Comparison of ENCODE assay signal across 21 cellular contexts in the genomic region with DNA sequence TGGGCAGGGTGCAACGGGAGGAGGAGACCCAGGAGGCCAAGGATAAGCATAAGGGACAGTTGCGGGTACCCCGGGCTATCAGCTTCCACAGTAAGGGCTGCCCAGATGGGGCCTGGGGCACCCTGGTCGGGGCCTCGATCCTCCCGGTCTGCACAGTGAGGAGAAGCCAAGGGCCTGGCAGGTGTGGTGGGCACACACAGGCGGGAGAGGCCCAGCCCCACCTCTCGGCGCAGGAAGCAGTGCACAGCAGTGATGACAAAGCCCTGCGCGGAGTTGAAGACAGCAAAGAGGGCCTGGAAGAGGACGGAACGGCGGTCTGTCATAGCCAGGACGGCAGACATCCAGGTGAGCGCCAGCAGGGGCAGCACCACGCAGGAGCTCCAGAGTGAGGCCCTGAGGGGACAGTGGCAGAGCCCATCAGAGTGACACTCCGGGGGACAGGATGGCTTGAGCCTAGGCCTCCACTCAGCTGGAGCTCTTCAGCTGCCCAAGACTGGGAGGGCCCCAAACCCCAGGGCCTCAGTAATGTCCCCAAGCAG. TPM values are rescaled to one million over a fixed set of nuclear protein-coding genes. Genes with fewer than 3 reads are reported as not detected.
DNase-seq lines count a peak whose midpoint lies in the region; ATAC-seq and TF ChIP-seq lines count a peak whose summit lies in the region.
"Had no signal": no experiment of that assay in that cellular context is flagged by ENCODE, and none has a peak within 500 bp of the region (broad histone marks: within the 10 kb centered on the region; RNA-seq: fewer than 3 reads in every experiment).

No MANE protein-coding gene starts in this region.

- H3K27ac ChIP-seq in right cardiac atrium (ENCODE audit: low read length) (no peak overlapping the region), heart right ventricle (no peak overlapping the region), dorsolateral prefrontal cortex (peak overlapping the region in 46 of 59 donors; percentile 4 to 89 (median 56)), temporal lobe (ENCODE audit: low read depth, low read length) (peak overlapping the region; percentile 61), brain microvascular endothelial cell (no peak overlapping the region)
- H3K27ac ChIP-seq: C4-2B had no signal

- TF ChIP-seq CTCF in heart right ventricle (IDR thresholded peaks at IDR 0.05) (no peak), dorsolateral prefrontal cortex (IDR thresholded peaks at IDR 0.05 in 54 of 56, conservative IDR thresholded peaks at IDR 0.05 in 2 of 56; ENCODE audit: low read depth in 1 of 56, partially characterized antibody in 56 of 56) (no peak), brain microvascular endothelial cell (IDR thresholded peaks at IDR 0.05; ENCODE audit: low read depth, low read length, missing control alignments) (no peak)

- H3K27me3 ChIP-seq in right cardiac atrium (ENCODE audit: control insufficient read depth, insufficient read depth) = no peaks in the 10 kb centered on the region
- H3K27me3 ChIP-seq in heart right ventricle = no peaks in the 10 kb centered on the region
- H3K27me3 ChIP-seq in dorsolateral prefrontal cortex = no peaks in the 10 kb centered on the region
- no peaks in the 10 kb centered on the region for H3K27me3 ChIP-seq in brain microvascular endothelial cell (replicated peaks)

- WGBS in right cardiac atrium = 89% methylated on average over 18 of the region's 18 CpGs
- 88 to 92% methylated on average over 18 of the region's 18 CpGs for WGBS in heart right ventricle, 2 donors

- intact Hi-C loops in right cardiac atrium (cut with DNase I) = no loop called here
- intact Hi-C loops in heart right ventricle (cut with DNase I) = no loop called here
- intact Hi-C loops in dorsolateral prefrontal cortex (cut with DNase I) = no loop called here

- H3K36me3 Mint-ChIP-seq in activated T-helper 17 cell treated with anti-CD3 and anti-CD28 coated beads, Interleukin-2, amount 50 U/mL, for 72 hours (ENCODE audit: low read depth) = no peaks in the 10 kb centered on the region
- H3K36me3 Mint-ChIP-seq: CD8-positive, alpha-beta memory T cell had no signal

- H3K4me1 Mint-ChIP-seq in activated T-helper 17 cell treated with anti-CD3 and anti-CD28 coated beads, Interleukin-2, amount 50 U/mL, for 72 hours = peaks cover 8% of the 10 kb centered on the region

- peak overlapping the region; percentile 39 for H3K27ac Mint-ChIP-seq in activated T-helper 17 cell treated with anti-CD3 and anti-CD28 coated beads, Interleukin-2, amount 50 U/mL, for 72 hours

- no peaks in the 10 kb centered on the region for H3K36me3 ChIP-seq in heart right ventricle
- no peaks in the 10 kb centered on the region for H3K36me3 ChIP-seq in brain microvascular endothelial cell (replicated peaks)

- no peak for ATAC-seq in right cardiac atrium
- no peak for ATAC-seq in heart right ventricle
- ATAC-seq in activated T-helper 17 cell treated with anti-CD3 and anti-CD28 coated beads, Interleukin-2, amount 50 U/mL, for 72 hours (replicated peaks) = no peak

- no peaks in the 10 kb centered on the region for H3K9me3 Mint-ChIP-seq in activated T-helper 17 cell treated with anti-CD3 and anti-CD28 coated beads, Interleukin-2, amount 50 U/mL, for 72 hours
- H3K9me3 Mint-ChIP-seq: CD8-positive, alpha-beta memory T cell had no signal

- H3K27me3 Mint-ChIP-seq in activated T-helper 17 cell treated with anti-CD3 and anti-CD28 coated beads, Interleukin-2, amount 50 U/mL, for 72 hours = no peaks in the 10 kb centered on the region

- H3K4me3 ChIP-seq in right cardiac atrium (ENCODE audit: low read length) = no peak overlapping the region
- H3K4me3 ChIP-seq in heart right ventricle = no peak overlapping the region
- H3K4me3 ChIP-seq in dorsolateral prefrontal cortex = no peak overlapping the region
- no peak overlapping the region for H3K4me3 ChIP-seq in brain microvascular endothelial cell (ENCODE audit: low read depth, low read length)

- H3K4me1 ChIP-seq in right cardiac atrium (ENCODE audit: control insufficient read depth, insufficient read depth, low read length) (no peaks in the 10 kb centered on the region), heart right ventricle (no peaks in the 10 kb centered on the region)

- H3K9me3 ChIP-seq in right cardiac atrium (ENCODE audit: control insufficient read depth, low read length) = no peaks in the 10 kb centered on the region
- no peaks in the 10 kb centered on the region for H3K9me3 ChIP-seq in heart right ventricle

- H3K4me3 Mint-ChIP-seq in activated T-helper 17 cell treated with anti-CD3 and anti-CD28 coated beads, Interleukin-2, amount 50 U/mL, for 72 hours = no peak overlapping the region
- H3K4me3 Mint-ChIP-seq: CD8-positive, alpha-beta memory T cell had no signal

- in situ Hi-C loops in brain microvascular endothelial cell (cut with HindIII; ENCODE audit: low pct_ligation_motif_present, low sequenced_read_pairs) = no loop called here

- DNase-seq in right cardiac atrium (peak in 2 of 3 donors; percentile 32 to 37), heart right ventricle (no peak), dorsolateral prefrontal cortex (no peak), NCI-H526 (lab: John Stamatoyannopoulos, UW) (no peak), brain microvascular endothelial cell (no peak), cerebellar nuclear complex (lab: John Stamatoyannopoulos, UW) (no peak)
- DNase-seq: 8988T; Calu3; CD8-positive, alpha-beta memory T cell; DMS153; GOT3; MM.1S; NCI-H1092; NCI-H1436; NCI-H1930; NCI-H510A treated with DMSO at 0.1 percent for 48 hours; NCI-H774; Right ventricle myocardium superior had no signal

RNA-seq across cellular contexts. Expression of gene COL16A1, which starts 29.0 kb away (rescaled TPM):
- total RNA-seq in right cardiac atrium = 10 to 100 TPM; 40.6 to 50.5 (median 50.3) TPM
- 37.4 TPM for polyA plus RNA-seq in right cardiac atrium
- 10 to 100 TPM in 9 of 10 donors, 1 to 10 TPM in 1; 7.4 to 35.3 (median 16.6) TPM for total RNA-seq in heart right ventricle
- 10 to 100 TPM in 1 of 2 donors, 1 to 10 TPM in 1; 8.3 to 33.1 TPM for polyA plus RNA-seq in heart right ventricle
- total RNA-seq in activated T-helper 17 cell treated with anti-CD3 and anti-CD28 coated beads, Interleukin-2, amount 50 U/mL, for 72 hours = not detected
- 100 to 1,000 TPM in 60 of 120 experiments, 10 to 100 TPM in 60; 24.6 to 285 (median 97.8) TPM for total RNA-seq in dorsolateral prefrontal cortex
- 10.3 TPM for total RNA-seq in temporal lobe
- polyA plus RNA-seq: CD8-positive, alpha-beta memory T cell had no signal

RNA-seq across cellular contexts. Expression of gene ADGRB2, which starts 31.3 kb away (rescaled TPM):
- total RNA-seq in right cardiac atrium = 10 to 100 TPM; 11.8 to 14.8 (median 13.1) TPM
- 18.2 TPM for polyA plus RNA-seq in right cardiac atrium
- total RNA-seq in heart right ventricle = 10 to 100 TPM in 2 of 10 donors, 1 to 10 TPM in 8; 4.4 to 14.9 (median 8.6) TPM
- 10 to 100 TPM in 1 of 2 donors, under 1 TPM in 1; 0.91 to 17.9 TPM for polyA plus RNA-seq in heart right ventricle
- total RNA-seq in activated T-helper 17 cell treated with anti-CD3 and anti-CD28 coated beads, Interleukin-2, amount 50 U/mL, for 72 hours = 1 to 10 TPM in 1 of 2 donors, under 1 TPM in 1; 0.24 to 4.5 TPM
- total RNA-seq in dorsolateral prefrontal cortex = 100 to 1,000 TPM; 101 to 272 (median 186) TPM
- total RNA-seq in temporal lobe = 60.2 TPM

Comparison
In these comparisons a context has a peak if more than half of its experiments do, and no peak if none do; other contexts are left out.
1. DNase-seq: peak in right cardiac atrium (2 of 3); none in heart right ventricle (0 of 2), dorsolateral prefrontal cortex (0 of 10), NCI-H526 (0 of 2), brain microvascular endothelial cell (single experiment) and cerebellar nuclear complex (0 of 2).
2. H3K27ac ChIP-seq: peak in dorsolateral prefrontal cortex (46 of 59) and temporal lobe (single experiment); none in right cardiac atrium (single experiment), heart right ventricle (0 of 10) and brain microvascular endothelial cell (single experiment).
3. RNA of gene COL16A1, which starts 29.0 kb away (total RNA-seq): 24.6 to 285 TPM in dorsolateral prefrontal cortex, 40.6 to 50.5 TPM in right cardiac atrium, 7.4 to 35.3 TPM in heart right ventricle and 10.3 TPM in temporal lobe (single experiment); not detected in activated T-helper 17 cell treated with anti-CD3 and anti-CD28 coated beads, Interleukin-2, amount 50 U/mL, for 72 hours; every median in the first group is over 4 times any median in the second.